In genomic region chr7:107914834-107915233, GRCh38 we compare ENCODE assay signal across 23 cellular contexts. TPM values are rescaled to one million over a fixed set of nuclear protein-coding genes. Genes with fewer than 3 reads are reported as not detected.
A peak's percentile ranks its signal among the peaks of the same experiment; 100 is the strongest.
DNase-seq lines count a peak whose midpoint lies in the region; ATAC-seq and TF ChIP-seq lines count a peak whose summit lies in the region.
"Had no signal": no experiment of that assay in that cellular context is flagged by ENCODE, and none has a peak within 500 bp of the region (broad histone marks: within the 10 kb centered on the region; RNA-seq: fewer than 3 reads in every experiment).

No MANE protein-coding gene starts in this region.

- intact Hi-C loops in CD8-positive, alpha-beta T cell (cut with DNase I, micrococcal nuclease), result loop anchor here in 1 of 2 experiments (10.0 kb wide), 1 partner anchor 230 kb away; no protein-coding TSS in a partner anchor

- 56% methylated on average over 1 of the region's 1 CpG for WGBS in hepatocyte (ENCODE audit: low lambda C conversion rate, missing lambda C conversion rate)

- no peaks in the 10 kb centered on the region for H3K27me3 ChIP-seq in CD8-positive, alpha-beta T cell (ENCODE audit: insufficient read depth, low read length)
- H3K27me3 ChIP-seq in adipocyte (replicated peaks; ENCODE audit: control insufficient read depth, insufficient read depth, low read length) (no peaks in the 10 kb centered on the region), hepatocyte (no peaks in the 10 kb centered on the region)
- H3K27me3 ChIP-seq: tibial nerve had no signal

- peak overlapping the region; percentile 61 for H3K9ac ChIP-seq in adipocyte (ENCODE audit: low read length)

- no peak overlapping the region for H3K4me3 ChIP-seq in CD8-positive, alpha-beta T cell (ENCODE audit: low read depth, low read length)
- H3K4me3 ChIP-seq in adipocyte (ENCODE audit: low read length) (no peak overlapping the region), hepatocyte (no peak overlapping the region)
- H3K4me3 ChIP-seq: coronary artery, prostate gland, tibial nerve had no signal

- no peak overlapping the region for H3K4me3 Mint-ChIP-seq in CD8-positive, alpha-beta T cell
- no peak overlapping the region for H3K4me3 Mint-ChIP-seq in osteocyte (ENCODE audit: unreplicated experiment)
- H3K4me3 Mint-ChIP-seq: activated naive CD4-positive, alpha-beta T cell treated with anti-CD3 and anti-CD28 coated beads, Interleukin-2, amount 10 ng/mL, durations not matched to agents 7 days and 5 days; effector memory CD8-positive, alpha-beta T cell had no signal

- no peak for ATAC-seq in CD8-positive, alpha-beta T cell
- ATAC-seq in HG03378 (IDR thresholded peaks at IDR 0.05; ENCODE audit: unreplicated experiment), result no peak
- ATAC-seq: effector memory CD8-positive, alpha-beta T cell; esophagus mucosa; left colon had no signal

- CTCF ChIA-PET in CD8-positive, alpha-beta T cell (lab: Charles Lee), result no interaction called here

- no peak overlapping the region for H3K4me2 ChIP-seq in hepatocyte

- DNase-seq in SIG-M5 treated with dmso at 0.1 percent for 504 hours (lab: John Stamatoyannopoulos, UW; ENCODE audit: unreplicated experiment) (peak; percentile 9), SIG-M5 (lab: John Stamatoyannopoulos, UW) (no peak), adipocyte (ENCODE audit: low read depth) (no peak), midbrain (lab: John Stamatoyannopoulos, UW) (peak; percentile 12), hepatocyte (ENCODE audit: low spot score) (no peak), osteocyte (ENCODE audit: extremely low spot score, unreplicated experiment) (no peak)
- no peak for DNase-seq in CD8-positive, alpha-beta T cell
- DNase-seq: activated CD4-positive, alpha-beta T cell treated with anti-CD3 and anti-CD28 coated beads for 1 hour; activated naive CD4-positive, alpha-beta T cell treated with anti-CD3 and anti-CD28 coated beads, Interleukin-2, amount 10 ng/mL, durations not matched to agents 7 days and 5 days; anterior cingulate cortex; DMS153; effector memory CD8-positive, alpha-beta T cell; foreskin melanocyte; left colon; mesendoderm; NCI-H1436; NCI-H2081 treated with DMSO at 0.1 percent for 48 hours; NCI-H345 had no signal

- H3K27ac ChIP-seq in CD8-positive, alpha-beta T cell (ENCODE audit: low read depth, low read length), result no peak overlapping the region
- H3K27ac ChIP-seq in hepatocyte, result no peak overlapping the region
- H3K27ac ChIP-seq: coronary artery, prostate gland, tibial nerve had no signal

- no peaks in the 10 kb centered on the region for H4K20me1 ChIP-seq in hepatocyte (ENCODE audit: insufficient read depth, poor library complexity, severe bottlenecking)

- H3K4me1 ChIP-seq in CD8-positive, alpha-beta T cell (ENCODE audit: insufficient read depth, low read length), result no peaks in the 10 kb centered on the region
- H3K4me1 ChIP-seq in adipocyte (ENCODE audit: control insufficient read depth, insufficient read depth, low read length), result peaks cover 48% of the 10 kb centered on the region
- H3K4me1 ChIP-seq in hepatocyte (ENCODE audit: insufficient read depth), result no peaks in the 10 kb centered on the region
- H3K4me1 ChIP-seq: prostate gland had no signal

- H3K27ac Mint-ChIP-seq in CD8-positive, alpha-beta T cell, result peak overlapping the region; percentile 23
- H3K27ac Mint-ChIP-seq in osteocyte (ENCODE audit: unreplicated experiment), result no peak overlapping the region
- H3K27ac Mint-ChIP-seq: activated naive CD4-positive, alpha-beta T cell treated with anti-CD3 and anti-CD28 coated beads, Interleukin-2, amount 10 ng/mL, durations not matched to agents 7 days and 5 days; effector memory CD8-positive, alpha-beta T cell had no signal

- no peak overlapping the region for H2AFZ ChIP-seq in hepatocyte

- H3K9me2 ChIP-seq in hepatocyte (replicated peaks; ENCODE audit: insufficient read depth), result no peaks in the 10 kb centered on the region

- POLR2A ChIA-PET in CD8-positive, alpha-beta T cell (lab: Charles Lee), result no interaction called here

- H3K79me2 ChIP-seq in hepatocyte, result peaks cover 28% of the 10 kb centered on the region

- peaks cover 4% of the 10 kb centered on the region for H3K9me3 Mint-ChIP-seq in CD8-positive, alpha-beta T cell
- H3K9me3 Mint-ChIP-seq in osteocyte (ENCODE audit: unreplicated experiment), result peaks cover 4% of the 10 kb centered on the region
- H3K9me3 Mint-ChIP-seq: activated naive CD4-positive, alpha-beta T cell treated with anti-CD3 and anti-CD28 coated beads, Interleukin-2, amount 10 ng/mL, durations not matched to agents 7 days and 5 days; effector memory CD8-positive, alpha-beta T cell had no signal

- peaks cover 28% of the 10 kb centered on the region for H3K36me3 ChIP-seq in CD8-positive, alpha-beta T cell (ENCODE audit: insufficient read depth, low read length)
- H3K36me3 ChIP-seq in adipocyte (ENCODE audit: control insufficient read depth, insufficient read depth, low read length, severe bottlenecking), result peaks cover 70% of the 10 kb centered on the region
- no peaks in the 10 kb centered on the region for H3K36me3 ChIP-seq in hepatocyte (replicated peaks; ENCODE audit: insufficient read depth, low read depth)
- H3K36me3 ChIP-seq: prostate gland had no signal

- H3K36me3 Mint-ChIP-seq in CD8-positive, alpha-beta T cell, result peaks cover 88% of the 10 kb centered on the region
- H3K36me3 Mint-ChIP-seq in osteocyte (ENCODE audit: unreplicated experiment), result peaks cover 74% of the 10 kb centered on the region

- no peaks in the 10 kb centered on the region for H3K9me3 ChIP-seq in CD8-positive, alpha-beta T cell (ENCODE audit: low read length)
- H3K9me3 ChIP-seq in adipocyte (ENCODE audit: control insufficient read depth, low read length) (no peaks in the 10 kb centered on the region), hepatocyte (ENCODE audit: low read depth) (no peaks in the 10 kb centered on the region)
- H3K9me3 ChIP-seq: prostate gland, tibial nerve had no signal

- no peaks in the 10 kb centered on the region for H3K27me3 Mint-ChIP-seq in CD8-positive, alpha-beta T cell (ENCODE audit: low read depth)
- H3K27me3 Mint-ChIP-seq in osteocyte (ENCODE audit: unreplicated experiment), result no peaks in the 10 kb centered on the region
- H3K27me3 Mint-ChIP-seq: activated naive CD4-positive, alpha-beta T cell treated with anti-CD3 and anti-CD28 coated beads, Interleukin-2, amount 10 ng/mL, durations not matched to agents 7 days and 5 days; effector memory CD8-positive, alpha-beta T cell had no signal

- H3K4me1 Mint-ChIP-seq in CD8-positive, alpha-beta T cell (ENCODE audit: low read depth), result peaks cover 22% of the 10 kb centered on the region
- H3K4me1 Mint-ChIP-seq in osteocyte (ENCODE audit: unreplicated experiment), result peaks cover 5% of the 10 kb centered on the region
- H3K4me1 Mint-ChIP-seq: activated naive CD4-positive, alpha-beta T cell treated with anti-CD3 and anti-CD28 coated beads, Interleukin-2, amount 10 ng/mL, durations not matched to agents 7 days and 5 days had no signal

- no peak for TF ChIP-seq CTCF in CD8-positive, alpha-beta T cell (IDR thresholded peaks at IDR 0.05)
- no peak for TF ChIP-seq CTCF in hepatocyte (IDR thresholded peaks at IDR 0.05; ENCODE audit: poor library complexity)
- no peak for TF ChIP-seq CTCF in osteocyte (IDR thresholded peaks at IDR 0.05)

RNA-seq across cellular contexts. Expression of gene DLD, which starts 23.9 kb away (rescaled TPM):
- 10 to 100 TPM; 83.5 to 85.9 TPM for total RNA-seq in CD8-positive, alpha-beta T cell
- total RNA-seq in hepatocyte, result 125 and 129 TPM in 2 replicates
- polyA plus RNA-seq in hepatocyte, result 84.9 and 96.0 TPM in 2 replicates
- total RNA-seq in osteocyte, result 56.8 and 59.8 TPM in 2 replicates

Comparison
In these comparisons a context has a peak if more than half of its experiments do, and no peak if none do; other contexts are left out.
1. DNase-seq: peak in SIG-M5 treated with dmso at 0.1 percent for 504 hours (single experiment) and midbrain (single experiment); none in SIG-M5 (single experiment), CD8-positive, alpha-beta T cell (0 of 7), adipocyte (single experiment), hepatocyte (single experiment) and osteocyte (single experiment).